Comparison of ENCODE assay signal across 15 cellular contexts in the genomic region with DNA sequence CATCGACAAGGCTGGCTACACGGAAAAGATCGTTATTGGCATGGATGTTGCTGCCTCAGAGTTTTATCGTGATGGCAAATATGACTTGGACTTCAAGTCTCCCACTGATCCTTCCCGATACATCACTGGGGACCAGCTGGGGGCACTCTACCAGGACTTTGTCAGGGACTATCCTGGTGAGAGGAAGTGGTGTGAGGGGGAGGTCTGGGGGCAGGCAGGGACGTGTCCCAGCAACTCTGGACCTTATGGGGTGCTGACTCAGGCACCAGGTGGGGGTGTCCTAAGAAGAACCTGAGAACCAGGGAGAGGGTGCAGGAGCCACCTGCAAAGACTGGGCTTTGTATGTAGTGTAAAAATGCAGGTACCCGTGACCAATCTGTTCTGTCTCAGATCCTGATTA. TPM values are rescaled to one million over a fixed set of nuclear protein-coding genes. Genes with fewer than 3 reads are reported as not detected.
DNase-seq lines count a peak whose midpoint lies in the region; ATAC-seq and TF ChIP-seq lines count a peak whose summit lies in the region.
"Had no signal": no experiment of that assay in that cellular context is flagged by ENCODE, and none has a peak within 500 bp of the region (broad histone marks: within the 10 kb centered on the region; RNA-seq: fewer than 3 reads in every experiment).

No MANE protein-coding gene starts in this region.

- no peak overlapping the region for H3K4me3 Mint-ChIP-seq in activated T-helper 2 cell treated with anti-CD3 and anti-CD28 coated beads, Interferon-gamma antibody, Interleukin-2, Interleukin-4, amounts not matched to agents 10 μg/mL and 5 μg/mL and 100 μg/mL, durations not matched to agents 14 hours and 24 hours and 36 hours (ENCODE audit: low read depth)
- H3K4me3 Mint-ChIP-seq in glutamatergic neuron (ENCODE audit: unreplicated experiment) = no peak overlapping the region

- peak overlapping the region; percentile 45 for H3K27ac Mint-ChIP-seq in activated T-helper 2 cell treated with anti-CD3 and anti-CD28 coated beads, Interferon-gamma antibody, Interleukin-2, Interleukin-4, amounts not matched to agents 10 μg/mL and 5 μg/mL and 100 μg/mL, durations not matched to agents 14 hours and 24 hours and 36 hours
- no peak overlapping the region for H3K27ac Mint-ChIP-seq in glutamatergic neuron (ENCODE audit: unreplicated experiment)

- H3K9me3 ChIP-seq in lower lobe of right lung = no peaks in the 10 kb centered on the region
- H3K9me3 ChIP-seq: transverse colon had no signal

- H3K9me3 Mint-ChIP-seq in activated T-helper 2 cell treated with anti-CD3 and anti-CD28 coated beads, Interferon-gamma antibody, Interleukin-2, Interleukin-4, amounts not matched to agents 10 μg/mL and 5 μg/mL and 100 μg/mL, durations not matched to agents 14 hours and 24 hours and 36 hours = no peaks in the 10 kb centered on the region
- H3K9me3 Mint-ChIP-seq in glutamatergic neuron (ENCODE audit: unreplicated experiment) = peaks cover 2% of the 10 kb centered on the region

- ATAC-seq in lower lobe of right lung (no peak), GM21515 (IDR thresholded peaks at IDR 0.05; ENCODE audit: unreplicated experiment) (no peak)

- H3K4me3 ChIP-seq in GM06990 (replicated peaks; ENCODE audit: low read depth, low read length) = no peak overlapping the region
- H3K4me3 ChIP-seq in HFF-Myc (replicated peaks; ENCODE audit: low read depth, low read length) = no peak overlapping the region
- H3K4me3 ChIP-seq in lower lobe of right lung = no peak overlapping the region
- H3K4me3 ChIP-seq: transverse colon had no signal

- H3K36me3 Mint-ChIP-seq in activated T-helper 2 cell treated with anti-CD3 and anti-CD28 coated beads, Interferon-gamma antibody, Interleukin-2, Interleukin-4, amounts not matched to agents 10 μg/mL and 5 μg/mL and 100 μg/mL, durations not matched to agents 14 hours and 24 hours and 36 hours (ENCODE audit: low read depth) = peaks cover 69% of the 10 kb centered on the region
- peaks cover 9% of the 10 kb centered on the region for H3K36me3 Mint-ChIP-seq in glutamatergic neuron (ENCODE audit: unreplicated experiment)

- H3K36me3 ChIP-seq in GM06990 (ENCODE audit: control insufficient read depth, insufficient read depth, low read length) = peaks cover 4% of the 10 kb centered on the region
- H3K36me3 ChIP-seq in lower lobe of right lung = peaks cover 28% of the 10 kb centered on the region
- H3K36me3 ChIP-seq: transverse colon had no signal

- H3K27me3 ChIP-seq in GM06990 (replicated peaks; ENCODE audit: control insufficient read depth, insufficient read depth, low read length) (no peaks in the 10 kb centered on the region), lower lobe of right lung (ENCODE audit: low read depth) (peaks cover 4% of the 10 kb centered on the region)

- DNase-seq in GM06990 (ENCODE audit: extremely low read depth, insufficient read length) (no peak), HFF-Myc (ENCODE audit: extremely low read depth, low read depth) (no peak), lower lobe of right lung (peak; percentile 25), glutamatergic neuron (no peak), occipital lobe (lab: John Stamatoyannopoulos, UW) (no peak)
- DNase-seq in activated T-helper 2 cell treated with anti-CD3 and anti-CD28 coated beads, Interferon-gamma antibody, Interleukin-2, Interleukin-4, amounts not matched to agents 10 μg/mL and 5 μg/mL and 100 μg/mL, durations not matched to agents 14 hours and 24 hours and 36 hours (ENCODE audit: low spot score) = no peak
- DNase-seq: cortex of kidney; NCI-H1092; stimulated activated CD4-positive, alpha-beta T cell treated with anti-CD3 and anti-CD28 coated beads, Interleukin-2, amount 100 ng/mL, for 24 hours; stimulated activated CD8-positive, alpha-beta memory T cell treated with anti-CD3 and anti-CD28 coated beads, Interleukin-4, amount 100 ng/mL, for 48 hours; transverse colon had no signal

- intact Hi-C loops in activated T-helper 2 cell treated with anti-CD3 and anti-CD28 coated beads, Interferon-gamma antibody, Interleukin-2, Interleukin-4, amounts not matched to agents 10 μg/mL and 5 μg/mL and 100 μg/mL, durations not matched to agents 14 hours and 24 hours and 36 hours (cut with micrococcal nuclease) = no loop called here
- intact Hi-C loops in lower lobe of right lung (cut with DNase I) = no loop called here

- peaks cover 14% of the 10 kb centered on the region for H3K4me1 ChIP-seq in lower lobe of right lung

- H3K4me1 Mint-ChIP-seq in activated T-helper 2 cell treated with anti-CD3 and anti-CD28 coated beads, Interferon-gamma antibody, Interleukin-2, Interleukin-4, amounts not matched to agents 10 μg/mL and 5 μg/mL and 100 μg/mL, durations not matched to agents 14 hours and 24 hours and 36 hours (ENCODE audit: low read depth) = peaks cover 31% of the 10 kb centered on the region
- H3K4me1 Mint-ChIP-seq in glutamatergic neuron (ENCODE audit: low read depth, unreplicated experiment) = peaks cover 34% of the 10 kb centered on the region

- no peaks in the 10 kb centered on the region for H3K27me3 Mint-ChIP-seq in activated T-helper 2 cell treated with anti-CD3 and anti-CD28 coated beads, Interferon-gamma antibody, Interleukin-2, Interleukin-4, amounts not matched to agents 10 μg/mL and 5 μg/mL and 100 μg/mL, durations not matched to agents 14 hours and 24 hours and 36 hours (ENCODE audit: low read depth)
- H3K27me3 Mint-ChIP-seq in glutamatergic neuron (ENCODE audit: unreplicated experiment) = peaks cover 13% of the 10 kb centered on the region

- no peak overlapping the region for H3K27ac ChIP-seq in lower lobe of right lung
- H3K27ac ChIP-seq: C4-2B, transverse colon had no signal

- TF ChIP-seq CTCF in GM06990 (IDR thresholded peaks at IDR 0.05; ENCODE audit: insufficient read depth, low read length, poor library complexity, severe bottlenecking) (peak; percentile 10), HFF-Myc (IDR thresholded peaks at IDR 0.05; ENCODE audit: low read depth, low read length, missing control alignments) (peak; percentile 9), lower lobe of right lung (IDR thresholded peaks at IDR 0.05) (no peak), glutamatergic neuron (IDR thresholded peaks at IDR 0.05; ENCODE audit: partially characterized antibody, unreplicated experiment) (no peak)

RNA-seq across cellular contexts. Expression of a gene that starts 5.2 kb away (rescaled TPM):
- total RNA-seq in activated T-helper 2 cell treated with anti-CD3 and anti-CD28 coated beads, Interferon-gamma antibody, Interleukin-2, Interleukin-4, amounts not matched to agents 10 μg/mL and 5 μg/mL and 100 μg/mL, durations not matched to agents 14 hours and 24 hours and 36 hours = 230 and 235 TPM in 2 replicates
- total RNA-seq in lower lobe of right lung (41.9 TPM), glutamatergic neuron (ENCODE audit: unreplicated experiment) (182 TPM), occipital lobe (137 TPM)

RNA-seq across cellular contexts. Expression of a gene that starts 8.2 kb away (rescaled TPM):
- 66.8 and 70.5 TPM in 2 replicates for total RNA-seq in activated T-helper 2 cell treated with anti-CD3 and anti-CD28 coated beads, Interferon-gamma antibody, Interleukin-2, Interleukin-4, amounts not matched to agents 10 μg/mL and 5 μg/mL and 100 μg/mL, durations not matched to agents 14 hours and 24 hours and 36 hours
- total RNA-seq in lower lobe of right lung = 123 TPM
- total RNA-seq in glutamatergic neuron (ENCODE audit: unreplicated experiment) = 94.6 TPM
- total RNA-seq in occipital lobe = 9.2 TPM

RNA-seq across cellular contexts. Expression of a gene that starts 15.0 kb away (rescaled TPM):
- total RNA-seq in activated T-helper 2 cell treated with anti-CD3 and anti-CD28 coated beads, Interferon-gamma antibody, Interleukin-2, Interleukin-4, amounts not matched to agents 10 μg/mL and 5 μg/mL and 100 μg/mL, durations not matched to agents 14 hours and 24 hours and 36 hours = 4.7 and 6.6 TPM in 2 replicates
- total RNA-seq in lower lobe of right lung (26.6 TPM), glutamatergic neuron (ENCODE audit: unreplicated experiment) (2.6 TPM), occipital lobe (7.6 TPM)

RNA-seq across cellular contexts. Expression of a gene that starts 24.0 kb away (rescaled TPM):
- total RNA-seq in activated T-helper 2 cell treated with anti-CD3 and anti-CD28 coated beads, Interferon-gamma antibody, Interleukin-2, Interleukin-4, amounts not matched to agents 10 μg/mL and 5 μg/mL and 100 μg/mL, durations not matched to agents 14 hours and 24 hours and 36 hours = not detected in 2 replicates
- total RNA-seq in lower lobe of right lung (not detected), glutamatergic neuron (ENCODE audit: unreplicated experiment) (not detected), occipital lobe (not detected)
- total RNA-seq: fibroblast of lung, lower leg skin, transverse colon had no signal

RNA-seq across cellular contexts. Expression of a gene that starts 24.2 kb away (rescaled TPM):
- 158 and 173 TPM in 2 replicates for total RNA-seq in activated T-helper 2 cell treated with anti-CD3 and anti-CD28 coated beads, Interferon-gamma antibody, Interleukin-2, Interleukin-4, amounts not matched to agents 10 μg/mL and 5 μg/mL and 100 μg/mL, durations not matched to agents 14 hours and 24 hours and 36 hours
- 181 TPM for total RNA-seq in lower lobe of right lung
- total RNA-seq in glutamatergic neuron (ENCODE audit: unreplicated experiment) = 184 TPM
- total RNA-seq in occipital lobe = 243 TPM

Comparison
In these comparisons a context has a peak if more than half of its experiments do, and no peak if none do; other contexts are left out.
1. CTCF ChIP-seq: peak in GM06990 (single experiment) and HFF-Myc (single experiment); none in lower lobe of right lung (single experiment) and glutamatergic neuron (single experiment).